Comparison of ENCODE assay signal across 13 cellular contexts in genomic region chr11:61555051-61555969, GRCh38. TPM values are rescaled to one million over a fixed set of nuclear protein-coding genes. Genes with fewer than 3 reads are reported as not detected.
A peak's percentile ranks its signal among the peaks of the same experiment; 100 is the strongest.
DNase-seq lines count a peak whose midpoint lies in the region; ATAC-seq and TF ChIP-seq lines count a peak whose summit lies in the region.
"Had no signal": no experiment of that assay in that cellular context is flagged by ENCODE, and none has a peak within 500 bp of the region (broad histone marks: within the 10 kb centered on the region; RNA-seq: fewer than 3 reads in every experiment).

No MANE protein-coding gene starts in this region.

- H3K36me3 ChIP-seq in Peyer's patch, result no peaks in the 10 kb centered on the region
- H3K36me3 ChIP-seq in SJCRH30, result no peaks in the 10 kb centered on the region

- no peak overlapping the region for H3K4me3 ChIP-seq in Peyer's patch
- no peak overlapping the region for H3K4me3 ChIP-seq in SJCRH30
- H3K4me3 ChIP-seq: skin epidermis had no signal

- peak overlapping the region in 4 of 10 donors; percentile 23 to 49 (median 39) for H3K4me3 Mint-ChIP-seq in naive thymus-derived CD8-positive, alpha-beta T cell
- H3K4me3 Mint-ChIP-seq: stimulated activated memory B cell treated with anti-CD40 and anti-IgM and Interleukin-4, amounts not matched to agents 10 μg/mL and 1 μg/mL and 100 μg/mL, for 72 hours had no signal

- TF ChIP-seq POLR2A in Peyer's patch (IDR thresholded peaks at IDR 0.05), result no peak

- peaks cover 7 to 18% (median 12%) of the 10 kb centered on the region in 4 donors for H3K4me1 Mint-ChIP-seq in naive thymus-derived CD8-positive, alpha-beta T cell

- peaks cover 38 to 93% (median 62%) of the 10 kb centered on the region in 5 donors for H3K27me3 Mint-ChIP-seq in naive thymus-derived CD8-positive, alpha-beta T cell

- H3K27ac ChIP-seq in cingulate gyrus (ENCODE audit: low read depth, low read length) (peak overlapping the region; percentile 10), Peyer's patch (no peak overlapping the region), SJCRH30 (no peak overlapping the region)
- H3K27ac ChIP-seq: skin epidermis had no signal

- no peak overlapping the region for H3K27ac Mint-ChIP-seq in naive thymus-derived CD8-positive, alpha-beta T cell
- H3K27ac Mint-ChIP-seq: stimulated activated memory B cell treated with anti-CD40 and anti-IgM and Interleukin-4, amounts not matched to agents 10 μg/mL and 1 μg/mL and 100 μg/mL, for 72 hours had no signal

- POLR2A ChIA-PET in naive thymus-derived CD8-positive, alpha-beta T cell (lab: Charles Lee), result no interaction called here

- H3K9me3 ChIP-seq in Peyer's patch (no peaks in the 10 kb centered on the region), SJCRH30 (replicated peaks) (no peaks in the 10 kb centered on the region)

- DNase-seq in GM03348 (ENCODE audit: low spot score) (peak; percentile 53), NCI-H1930 (lab: John Stamatoyannopoulos, UW) (peak; percentile 27 to 36), activated gamma-delta T cell treated with Interleukin-2 at 50 U/mL for 16 hours (no peak), HuH-7 (ENCODE audit: low spot score) (no peak), Peyer's patch (no peak), SJCRH30 (no peak)
- DNase-seq in naive thymus-derived CD8-positive, alpha-beta T cell, result no peak
- DNase-seq: activated CD8-positive, alpha-beta memory T cell treated with anti-CD3 and anti-CD28 coated beads, Interleukin-2, amount 50 U/mL, for 4 hours; left ventricle myocardium superior; MM.1S had no signal

- no peak for TF ChIP-seq CTCF in Peyer's patch (IDR thresholded peaks at IDR 0.05)

- H3K36me3 Mint-ChIP-seq in naive thymus-derived CD8-positive, alpha-beta T cell, result peaks cover 0 to 2% (median 0%) of the 10 kb centered on the region in 3 donors
- H3K36me3 Mint-ChIP-seq: stimulated activated memory B cell treated with anti-CD40 and anti-IgM and Interleukin-4, amounts not matched to agents 10 μg/mL and 1 μg/mL and 100 μg/mL, for 72 hours had no signal

- peaks cover 0 to 18% of the 10 kb centered on the region in 2 donors for H3K27me3 ChIP-seq in Peyer's patch
- H3K27me3 ChIP-seq in SJCRH30, result no peaks in the 10 kb centered on the region; the same call in 1 of the 2 replicates

- H3K9me3 Mint-ChIP-seq in naive thymus-derived CD8-positive, alpha-beta T cell, result no peaks in the 10 kb centered on the region
- H3K9me3 Mint-ChIP-seq: stimulated activated memory B cell treated with anti-CD40 and anti-IgM and Interleukin-4, amounts not matched to agents 10 μg/mL and 1 μg/mL and 100 μg/mL, for 72 hours had no signal

- peak; percentile 30 to 33 for ATAC-seq in naive thymus-derived CD8-positive, alpha-beta T cell
- ATAC-seq: left ventricle myocardium superior; stimulated activated memory B cell treated with anti-CD40 and anti-IgM and Interleukin-4, amounts not matched to agents 10 μg/mL and 1 μg/mL and 100 μg/mL, for 72 hours had no signal

- H3K4me1 ChIP-seq in Peyer's patch, result no peaks in the 10 kb centered on the region
- H3K4me1 ChIP-seq in SJCRH30, result peaks cover 10% of the 10 kb centered on the region

RNA-seq across cellular contexts. Expression of gene SYT7, which starts 25.6 kb away (rescaled TPM):
- not detected for total RNA-seq in naive thymus-derived CD8-positive, alpha-beta T cell
- under 1 TPM in 1 of 3 donors, not detected in 2; 0.06 TPM for polyA plus RNA-seq in naive thymus-derived CD8-positive, alpha-beta T cell
- total RNA-seq in Peyer's patch, result 10 to 100 TPM in 3 of 4 donors, 1 to 10 TPM in 1; 5.8 to 18.2 (median 12.2) TPM
- 1.1 and 1.3 TPM in 2 replicates for total RNA-seq in SJCRH30 (2014; rRNA removed; shearing (Covaris generic))

RNA-seq across cellular contexts. Expression of gene LRRC10B, which starts 46.8 kb away (rescaled TPM):
- total RNA-seq in naive thymus-derived CD8-positive, alpha-beta T cell, result not detected
- polyA plus RNA-seq in naive thymus-derived CD8-positive, alpha-beta T cell, result not detected
- 1 to 10 TPM in 1 of 4 donors, under 1 TPM in 1, not detected in 2; 0.35 to 2.5 TPM for total RNA-seq in Peyer's patch
- total RNA-seq in SJCRH30 (2014; rRNA removed; shearing (Covaris generic)), result 40.2 and 42.1 TPM in 2 replicates

Comparison
In these comparisons a context has a peak if more than half of its experiments do, and no peak if none do; other contexts are left out.
1. DNase-seq: peak in GM03348 (single experiment) and NCI-H1930 (2 of 2); none in naive thymus-derived CD8-positive, alpha-beta T cell (0 of 10), activated gamma-delta T cell treated with Interleukin-2 at 50 U/mL for 16 hours (single experiment), HuH-7 (single experiment), Peyer's patch (0 of 3) and SJCRH30 (0 of 2).
2. RNA of gene LRRC10B, which starts 46.8 kb away (total RNA-seq): 40.2 to 42.1 TPM in SJCRH30; 0.35 to 2.5 TPM in Peyer's patch and not detected in naive thymus-derived CD8-positive, alpha-beta T cell; every median in the first group is over 10 times any median in the second.